1 cellular context compared by ENCODE assay signal in the genomic region with DNA sequence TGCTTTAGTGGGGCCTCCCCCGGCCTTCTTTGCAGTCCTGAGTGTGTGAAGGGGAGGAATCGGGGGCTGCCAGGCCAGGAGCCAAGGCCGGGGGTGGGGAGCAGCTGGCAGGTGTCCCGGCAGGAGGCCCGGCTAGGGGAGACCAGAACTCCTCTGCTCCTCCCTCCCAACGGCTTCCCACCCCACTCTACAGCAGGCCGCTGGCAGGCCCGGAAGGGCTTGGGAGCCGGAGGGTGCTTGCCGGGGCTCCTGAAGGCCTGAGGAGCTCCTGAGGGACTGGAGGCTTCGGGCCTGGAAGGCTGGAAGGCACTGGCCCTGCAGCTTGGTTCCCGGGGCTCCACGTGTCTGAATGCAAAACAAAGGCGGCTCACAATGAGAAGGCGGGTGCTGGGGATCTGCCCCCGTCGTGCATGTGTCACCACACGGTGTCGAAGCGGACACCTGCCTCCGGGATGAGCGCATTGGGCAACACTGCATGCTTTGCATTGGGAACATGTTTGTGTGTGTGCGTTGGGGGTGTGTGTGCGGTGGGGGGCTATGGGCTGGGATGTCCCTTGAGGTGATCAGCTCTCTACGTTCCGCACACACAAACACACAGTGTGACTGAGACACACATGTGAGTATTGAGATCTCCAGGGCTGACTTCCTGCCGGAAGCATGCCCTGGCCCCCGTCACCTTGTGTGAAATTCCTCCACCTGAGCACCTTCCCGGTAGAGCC.
TF ChIP-seq lines count a peak whose summit lies in the region.

No MANE protein-coding gene starts in this region.

TF ChIP-seq in HepG2, 621 proteins besides CTCF, POLR2A, EP300 and RAD21 (continued from another document and continues in another):
- TF ChIP-seq, protein P1, sequence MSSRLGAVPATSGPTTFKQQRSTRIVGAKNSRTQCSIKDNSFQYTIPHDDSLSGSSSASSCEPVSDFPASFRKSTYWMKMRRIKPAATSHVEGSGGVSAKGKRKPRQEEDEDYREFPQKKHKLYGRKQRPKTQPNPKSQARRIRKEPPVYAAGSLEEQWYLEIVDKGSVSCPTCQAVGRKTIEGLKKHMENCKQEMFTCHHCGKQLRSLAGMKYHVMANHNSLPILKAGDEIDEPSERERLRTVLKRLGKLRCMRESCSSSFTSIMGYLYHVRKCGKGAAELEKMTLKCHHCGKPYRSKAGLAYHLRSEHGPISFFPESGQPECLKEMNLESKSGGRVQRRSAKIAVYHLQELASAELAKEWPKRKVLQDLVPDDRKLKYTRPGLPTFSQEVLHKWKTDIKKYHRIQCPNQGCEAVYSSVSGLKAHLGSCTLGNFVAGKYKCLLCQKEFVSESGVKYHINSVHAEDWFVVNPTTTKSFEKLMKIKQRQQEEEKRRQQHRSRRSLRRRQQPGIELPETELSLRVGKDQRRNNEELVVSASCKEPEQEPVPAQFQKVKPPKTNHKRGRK (CRISPR knock-in tag; IDR thresholded peaks at IDR 0.05) = 0 out of 2 replicates have a peak, but pooled peaks have one; percentile 33
- TF ChIP-seq SP5 (CRISPR knock-in tag; IDR thresholded peaks at IDR 0.05; ENCODE audit: borderline replicate concordance, low read depth) (peak; percentile 12), MXI1 (IDR thresholded peaks at IDR 0.05; ENCODE audit: borderline replicate concordance, low read depth, low read length) (peak; percentile 67; the same call in 2 of the 3 replicates), SAFB2 (CRISPR knock-in tag; IDR thresholded peaks at IDR 0.05; ENCODE audit: borderline replicate concordance, low read depth) (no peak; the same call in 1 of the 2 replicates), NR2F6 (IDR thresholded peaks at IDR 0.05) (no peak), NR2F6 (CRISPR knock-in tag; IDR thresholded peaks at IDR 0.05) (0 out of 2 replicates have a peak, but pooled peaks have one; percentile 17), KAT8 (CRISPR knock-in tag; IDR thresholded peaks at IDR 0.05) (peak; percentile 10; the same call in 1 of the 2 replicates), ZNF234 (CRISPR knock-in tag; conservative IDR thresholded peaks at IDR 0.05) (no peak), ARNT (IDR thresholded peaks at IDR 0.05) (no peak), IRX3 (CRISPR knock-in tag; IDR thresholded peaks at IDR 0.05; ENCODE audit: borderline replicate concordance, low read depth) (0 out of 2 replicates have a peak, but pooled peaks have one; percentile 39), MYC (CRISPR knock-in tag; IDR thresholded peaks at IDR 0.05; ENCODE audit: borderline replicate concordance) (peak; percentile 85; the same call in 1 of the 2 replicates), GZF1 (CRISPR knock-in tag; IDR thresholded peaks at IDR 0.05) (0 out of 2 replicates have a peak, but pooled peaks have one; percentile 50), REL (CRISPR knock-in tag; conservative IDR thresholded peaks at IDR 0.05) (peak; percentile 55; the same call in 1 of the 2 replicates), TCF12 (IDR thresholded peaks at IDR 0.05) (no peak), TCF12 (CRISPR knock-in tag; IDR thresholded peaks at IDR 0.05) (peak; percentile 11; the same call in 1 of the 2 replicates), ZBTB7A (CRISPR knock-in tag; IDR thresholded peaks at IDR 0.05) (0 out of 2 replicates have a peak, but pooled peaks have one; percentile 86), GATAD2A (CRISPR knock-in tag; IDR thresholded peaks at IDR 0.05) (peak; percentile 19), ZNF580 (CRISPR knock-in tag; IDR thresholded peaks at IDR 0.05; ENCODE audit: borderline replicate concordance, low read depth) (peak; percentile 38; the same call in 1 of the 2 replicates), ZBTB25 (CRISPR knock-in tag; IDR thresholded peaks at IDR 0.05) (no peak), AGO1 (IDR thresholded peaks at IDR 0.05; ENCODE audit: low read depth, low read length, poor library complexity, severe bottlenecking) (peak; percentile 11), POGZ (CRISPR knock-in tag; IDR thresholded peaks at IDR 0.05) (peak; percentile 12; the same call in 1 of the 2 replicates), ZNF34 (CRISPR knock-in tag; IDR thresholded peaks at IDR 0.05; ENCODE audit: borderline replicate concordance) (peak; percentile 16; the same call in 1 of the 2 replicates), CENPX (CRISPR knock-in tag; IDR thresholded peaks at IDR 0.05) (no peak), ZBTB38 (CRISPR knock-in tag; IDR thresholded peaks at IDR 0.05) (peak; percentile 85), POLR2AphosphoS5 (IDR thresholded peaks at IDR 0.05; ENCODE audit: low read depth, low read length) (peak; percentile 68), ZNF180 (CRISPR knock-in tag; IDR thresholded peaks at IDR 0.05; ENCODE audit: borderline replicate concordance, low read depth) (no peak), ZNF296 (CRISPR knock-in tag; conservative IDR thresholded peaks at IDR 0.05) (peak; percentile 30; the same call in 1 of the 2 replicates), GATA4 (IDR thresholded peaks at IDR 0.05; ENCODE audit: borderline replicate concordance, low read depth) (peak; percentile 19; the same call in 1 of the 2 replicates), HIVEP1 (CRISPR knock-in tag; IDR thresholded peaks at IDR 0.05) (no peak), MED1 (CRISPR knock-in tag; IDR thresholded peaks at IDR 0.05) (peak; percentile 14; the same call in 1 of the 2 replicates), NR2F2 (IDR thresholded peaks at IDR 0.05; ENCODE audit: borderline replicate concordance, low read depth) (no peak), THYN1 (CRISPR knock-in tag; IDR thresholded peaks at IDR 0.05; ENCODE audit: borderline replicate concordance, low read depth) (no peak), KLF9 (CRISPR knock-in tag; IDR thresholded peaks at IDR 0.05; ENCODE audit: low read depth) (no peak), GLMP (CRISPR knock-in tag; IDR thresholded peaks at IDR 0.05; ENCODE audit: borderline replicate concordance) (no peak), FIP1L1 (IDR thresholded peaks at IDR 0.05; ENCODE audit: borderline replicate concordance, insufficient read depth, low read depth, low read length) (no peak), CBX5 (CRISPR knock-in tag; IDR thresholded peaks at IDR 0.05; ENCODE audit: borderline replicate concordance) (peak; percentile 13; the same call in 1 of the 2 replicates), LCORL (IDR thresholded peaks at IDR 0.05) (no peak), LCORL (CRISPR knock-in tag; IDR thresholded peaks at IDR 0.05) (peak; percentile 19; the same call in 1 of the 2 replicates), ZNF644 (CRISPR knock-in tag; IDR thresholded peaks at IDR 0.05; ENCODE audit: low read depth) (no peak), ZNF317 (CRISPR knock-in tag; IDR thresholded peaks at IDR 0.05) (peak; percentile 21; the same call in 1 of the 2 replicates), ZMYM4 (CRISPR knock-in tag; IDR thresholded peaks at IDR 0.05) (peak; percentile 18), RBAK (CRISPR knock-in tag; IDR thresholded peaks at IDR 0.05) (no peak), ATM (IDR thresholded peaks at IDR 0.05; ENCODE audit: borderline replicate concordance) (no peak), RXRB (CRISPR knock-in tag; IDR thresholded peaks at IDR 0.05; ENCODE audit: borderline replicate concordance) (0 out of 2 replicates have a peak, but pooled peaks have one; percentile 10), FOSL2 (CRISPR knock-in tag; IDR thresholded peaks at IDR 0.05) (peak; percentile 38; the same call in 1 of the 2 replicates), ZNF414 (CRISPR knock-in tag; IDR thresholded peaks at IDR 0.05) (peak; percentile 74), ZNF605 (CRISPR knock-in tag; IDR thresholded peaks at IDR 0.05) (peak; percentile 81; the same call in 1 of the 2 replicates), KMT2B (CRISPR knock-in tag; IDR thresholded peaks at IDR 0.05) (peak; percentile 13; the same call in 1 of the 2 replicates), ETV5 (CRISPR knock-in tag; IDR thresholded peaks at IDR 0.05; ENCODE audit: borderline replicate concordance) (peak; percentile 89), CEBPB (IDR thresholded peaks at IDR 0.05; ENCODE audit: borderline replicate concordance, low read depth, low read length) (peak; percentile 93), ZNF83 (CRISPR knock-in tag; IDR thresholded peaks at IDR 0.05; ENCODE audit: borderline replicate concordance) (peak; percentile 76; the same call in 1 of the 2 replicates), WIZ (CRISPR knock-in tag; IDR thresholded peaks at IDR 0.05) (peak; percentile 55; the same call in 1 of the 2 replicates), ESRRA (CRISPR knock-in tag; IDR thresholded peaks at IDR 0.05; ENCODE audit: low read depth) (no peak), ZNF101 (CRISPR knock-in tag; IDR thresholded peaks at IDR 0.05; ENCODE audit: borderline replicate concordance, low read depth) (no peak), ZNF30 (CRISPR knock-in tag; IDR thresholded peaks at IDR 0.05) (no peak), ZNF121 (CRISPR knock-in tag; IDR thresholded peaks at IDR 0.05) (peak; percentile 8; the same call in 1 of the 2 replicates), ATAD3A (CRISPR knock-in tag; IDR thresholded peaks at IDR 0.05) (no peak), STAT5B (CRISPR knock-in tag; IDR thresholded peaks at IDR 0.05) (0 out of 2 replicates have a peak, but pooled peaks have one; percentile 6), ZKSCAN8 (CRISPR knock-in tag; IDR thresholded peaks at IDR 0.05; ENCODE audit: borderline replicate concordance) (no peak; the same call in 1 of the 2 replicates)
- TF ChIP-seq, protein P2, sequence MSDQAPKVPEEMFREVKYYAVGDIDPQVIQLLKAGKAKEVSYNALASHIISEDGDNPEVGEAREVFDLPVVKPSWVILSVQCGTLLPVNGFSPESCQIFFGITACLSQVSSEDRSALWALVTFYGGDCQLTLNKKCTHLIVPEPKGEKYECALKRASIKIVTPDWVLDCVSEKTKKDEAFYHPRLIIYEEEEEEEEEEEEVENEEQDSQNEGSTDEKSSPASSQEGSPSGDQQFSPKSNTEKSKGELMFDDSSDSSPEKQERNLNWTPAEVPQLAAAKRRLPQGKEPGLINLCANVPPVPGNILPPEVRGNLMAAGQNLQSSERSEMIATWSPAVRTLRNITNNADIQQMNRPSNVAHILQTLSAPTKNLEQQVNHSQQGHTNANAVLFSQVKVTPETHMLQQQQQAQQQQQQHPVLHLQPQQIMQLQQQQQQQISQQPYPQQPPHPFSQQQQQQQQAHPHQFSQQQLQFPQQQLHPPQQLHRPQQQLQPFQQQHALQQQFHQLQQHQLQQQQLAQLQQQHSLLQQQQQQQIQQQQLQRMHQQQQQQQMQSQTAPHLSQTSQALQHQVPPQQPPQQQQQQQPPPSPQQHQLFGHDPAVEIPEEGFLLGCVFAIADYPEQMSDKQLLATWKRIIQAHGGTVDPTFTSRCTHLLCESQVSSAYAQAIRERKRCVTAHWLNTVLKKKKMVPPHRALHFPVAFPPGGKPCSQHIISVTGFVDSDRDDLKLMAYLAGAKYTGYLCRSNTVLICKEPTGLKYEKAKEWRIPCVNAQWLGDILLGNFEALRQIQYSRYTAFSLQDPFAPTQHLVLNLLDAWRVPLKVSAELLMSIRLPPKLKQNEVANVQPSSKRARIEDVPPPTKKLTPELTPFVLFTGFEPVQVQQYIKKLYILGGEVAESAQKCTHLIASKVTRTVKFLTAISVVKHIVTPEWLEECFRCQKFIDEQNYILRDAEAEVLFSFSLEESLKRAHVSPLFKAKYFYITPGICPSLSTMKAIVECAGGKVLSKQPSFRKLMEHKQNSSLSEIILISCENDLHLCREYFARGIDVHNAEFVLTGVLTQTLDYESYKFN (CRISPR knock-in tag; conservative IDR thresholded peaks at IDR 0.05) = peak; percentile 61
- TF ChIP-seq, protein P3, sequence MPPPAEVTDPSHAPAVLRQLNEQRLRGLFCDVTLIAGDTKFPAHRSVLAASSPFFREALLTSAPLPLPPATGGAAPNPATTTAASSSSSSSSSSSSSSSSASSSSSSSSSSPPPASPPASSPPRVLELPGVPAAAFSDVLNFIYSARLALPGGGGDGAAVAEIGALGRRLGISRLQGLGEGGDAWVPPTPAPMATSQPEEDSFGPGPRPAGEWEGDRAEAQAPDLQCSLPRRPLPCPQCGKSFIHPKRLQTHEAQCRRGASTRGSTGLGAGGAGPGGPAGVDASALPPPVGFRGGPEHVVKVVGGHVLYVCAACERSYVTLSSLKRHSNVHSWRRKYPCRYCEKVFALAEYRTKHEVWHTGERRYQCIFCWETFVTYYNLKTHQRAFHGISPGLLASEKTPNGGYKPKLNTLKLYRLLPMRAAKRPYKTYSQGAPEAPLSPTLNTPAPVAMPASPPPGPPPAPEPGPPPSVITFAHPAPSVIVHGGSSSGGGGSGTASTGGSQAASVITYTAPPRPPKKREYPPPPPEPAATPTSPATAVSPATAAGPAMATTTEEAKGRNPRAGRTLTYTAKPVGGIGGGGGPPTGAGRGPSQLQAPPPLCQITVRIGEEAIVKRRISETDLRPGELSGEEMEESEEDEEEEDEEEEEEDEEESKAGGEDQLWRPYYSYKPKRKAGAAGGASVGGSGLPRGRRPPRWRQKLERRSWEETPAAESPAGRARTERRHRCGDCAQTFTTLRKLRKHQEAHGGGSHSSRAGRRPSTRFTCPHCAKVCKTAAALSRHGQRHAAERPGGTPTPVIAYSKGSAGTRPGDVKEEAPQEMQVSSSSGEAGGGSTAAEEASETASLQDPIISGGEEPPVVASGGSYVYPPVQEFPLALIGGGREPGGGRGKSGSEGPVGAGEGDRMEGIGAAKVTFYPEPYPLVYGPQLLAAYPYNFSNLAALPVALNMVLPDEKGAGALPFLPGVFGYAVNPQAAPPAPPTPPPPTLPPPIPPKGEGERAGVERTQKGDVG (CRISPR knock-in tag; IDR thresholded peaks at IDR 0.05; ENCODE audit: borderline replicate concordance) = 0 out of 2 replicates have a peak, but pooled peaks have one; percentile 51
